Comparison of ENCODE assay signal across 30 cellular contexts in genomic region chr20:22369100-22369499, GRCh38.
"Had no signal": no experiment of that assay in that cellular context is flagged by ENCODE, and none has a peak within 500 bp of the region (broad histone marks: within the 10 kb centered on the region; RNA-seq: fewer than 3 reads in every experiment).

No MANE protein-coding gene starts in this region.

- H2AFZ ChIP-seq: neural progenitor cell had no signal

- H3K27ac ChIP-seq: left lung, lower lobe of right lung, neural progenitor cell, neutrophil, ovary, right atrium auricular region, right lobe of liver, suprapubic skin, thoracic aorta, tibial artery, upper lobe of right lung had no signal

- H3K4me1 ChIP-seq: left lung, lower lobe of right lung, neural progenitor cell, right atrium auricular region, right lobe of liver, suprapubic skin, upper lobe of right lung had no signal

- H3K36me3 ChIP-seq: left lung, lower lobe of right lung, neural progenitor cell, neutrophil, ovary, right atrium auricular region, right lobe of liver, suprapubic skin, thoracic aorta, tibial artery, upper lobe of right lung had no signal

- H3K9me3 ChIP-seq: left lung, lower lobe of right lung, neutrophil, ovary, right atrium auricular region, right lobe of liver, suprapubic skin, thoracic aorta, tibial artery, upper lobe of right lung had no signal

- H3K27me3 ChIP-seq: neutrophil, ovary, right atrium auricular region, right lobe of liver, tibial artery, upper lobe of right lung had no signal

- H3K27ac Mint-ChIP-seq: immature natural killer cell; mesothelial cell of epicardium; natural killer cell; nephron progenitor cell; neural progenitor cell; progenitor cell of endocrine pancreas; stimulated activated naive B cell treated with anti-CD40 and anti-IgM and Interleukin-4, amounts not matched to agents 10 μg/mL and 1 μg/mL and 100 μg/mL, for 72 hours had no signal

- H3K4me1 Mint-ChIP-seq: immature natural killer cell, mesothelial cell of epicardium, neural progenitor cell had no signal

- DNase-seq: hypothalamus; immature natural killer cell; kidney; left colon; left lung; lower lobe of right lung; mesendoderm; naive B cell; natural killer cell; nephron progenitor cell; occipital lobe; ovary; right lobe of liver; stimulated activated CD4-positive, alpha-beta T cell treated with anti-CD3 and anti-CD28 coated beads, Interleukin-1b, Interleukin-23, amount 100 ng/mL, for 48 hours; stimulated activated CD4-positive, alpha-beta T cell treated with anti-CD3 and anti-CD28 coated beads, Interleukin-4, amount 100 ng/mL, for 1 hour; stimulated activated naive B cell treated with anti-CD40 and anti-IgM and Interleukin-4, amounts not matched to agents 10 μg/mL and 1 μg/mL and 100 μg/mL, for 72 hours; stimulated activated naive CD8-positive, alpha-beta T cell treated with anti-CD3 and anti-CD28 coated beads, Interleukin-15, Interleukin-2, amounts not matched to agents 100 U/mL and 50 U/mL, for 24 hours; tibial artery; trophoblast cell; upper lobe of right lung had no signal

- ATAC-seq: left colon; left lung; lower lobe of right lung; natural killer cell; right lobe of liver; stimulated activated naive B cell treated with anti-CD40 and anti-IgM and Interleukin-4, amounts not matched to agents 10 μg/mL and 1 μg/mL and 100 μg/mL, for 72 hours; stimulated activated naive CD8-positive, alpha-beta T cell treated with anti-CD3 and anti-CD28 coated beads, Interleukin-15, Interleukin-2, amounts not matched to agents 100 U/mL and 50 U/mL, for 24 hours; upper lobe of right lung had no signal

- H3K4me2 ChIP-seq: neural progenitor cell, smooth muscle cell had no signal

- H3K9ac ChIP-seq: neural progenitor cell had no signal

- H3K4me3 Mint-ChIP-seq: immature natural killer cell; mesothelial cell of epicardium; natural killer cell; nephron progenitor cell; neural progenitor cell; stimulated activated naive B cell treated with anti-CD40 and anti-IgM and Interleukin-4, amounts not matched to agents 10 μg/mL and 1 μg/mL and 100 μg/mL, for 72 hours had no signal

- FAIRE-seq: islet of Langerhans, kidney, urothelium cell line had no signal

- H3K4me3 ChIP-seq: left lung, lower lobe of right lung, neural progenitor cell, ovary, right atrium auricular region, right lobe of liver, smooth muscle cell, suprapubic skin, thoracic aorta, tibial artery, upper lobe of right lung had no signal

- H3K9me3 Mint-ChIP-seq: nephron progenitor cell; neural progenitor cell; stimulated activated naive B cell treated with anti-CD40 and anti-IgM and Interleukin-4, amounts not matched to agents 10 μg/mL and 1 μg/mL and 100 μg/mL, for 72 hours had no signal
